ENCODE assay signal across 18 cellular contexts in the genomic region with DNA sequence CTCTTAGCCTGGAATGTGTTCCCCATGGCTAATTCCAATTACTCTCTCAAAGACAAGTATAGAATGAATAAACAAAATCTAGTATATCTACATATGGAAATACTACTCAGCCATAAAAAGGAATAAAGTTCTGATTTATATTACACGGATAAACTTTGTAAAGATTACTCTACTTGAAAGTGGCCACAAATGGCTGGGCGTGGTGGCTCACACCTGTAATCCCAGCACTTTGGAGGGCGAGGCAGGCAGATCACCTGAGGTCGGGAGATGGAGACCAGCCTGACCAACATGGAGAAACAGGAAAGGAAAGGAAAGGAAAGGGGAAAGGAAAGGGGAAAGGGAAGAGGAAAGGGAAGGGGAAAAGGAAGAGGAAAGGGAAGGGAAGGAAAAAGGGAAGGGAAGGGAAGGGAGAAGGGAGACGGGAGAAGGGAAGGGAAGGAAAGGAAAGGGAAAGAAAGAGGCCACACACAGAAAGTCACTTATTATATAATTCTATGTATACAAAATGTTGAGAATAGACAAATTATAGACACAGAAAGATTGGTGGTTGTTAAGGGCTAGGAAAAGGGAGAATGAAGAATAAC.
DNase-seq lines count a peak whose midpoint lies in the region; ATAC-seq, FAIRE-seq and TF ChIP-seq lines count a peak whose summit lies in the region.
"Had no signal": no experiment of that assay in that cellular context is flagged by ENCODE, and none has a peak within 500 bp of the region (broad histone marks: within the 10 kb centered on the region; RNA-seq: fewer than 3 reads in every experiment).

No MANE protein-coding gene starts in this region.

- no peaks in the 10 kb centered on the region for H3K27me3 Mint-ChIP-seq in CD4-positive, alpha-beta memory T cell
- H3K27me3 Mint-ChIP-seq in WTC11 (ENCODE audit: low read depth), result peaks cover 6% of the 10 kb centered on the region
- H3K27me3 Mint-ChIP-seq: B cell; CD8-positive, alpha-beta memory T cell had no signal

- peak overlapping the region in 4 of 7 donors; percentile 32 to 89 (median 65) for H3K27ac Mint-ChIP-seq in CD4-positive, alpha-beta memory T cell
- 0 out of 2 replicates have a peak overlapping the region, but pooled peaks have one; percentile 51 for H3K27ac Mint-ChIP-seq in WTC11
- H3K27ac Mint-ChIP-seq: B cell had no signal

- H3K9me3 ChIP-seq in CD4-positive, alpha-beta memory T cell (ENCODE audit: control insufficient read depth in 1 of 2, low read length in 2 of 2), result peaks cover 0 to 8% of the 10 kb centered on the region in 2 donors
- no peaks in the 10 kb centered on the region for H3K9me3 ChIP-seq in small intestine (ENCODE audit: control insufficient read depth, low read depth)
- H3K9me3 ChIP-seq in A673 (ENCODE audit: low read depth, low read length, poor library complexity, severe bottlenecking), result peaks cover 12% of the 10 kb centered on the region

- H3K4me3 Mint-ChIP-seq in CD4-positive, alpha-beta memory T cell, result no peak overlapping the region
- H3K4me3 Mint-ChIP-seq in WTC11, result no peak overlapping the region
- H3K4me3 Mint-ChIP-seq: B cell; CD8-positive, alpha-beta memory T cell had no signal

- no peaks in the 10 kb centered on the region for H3K27me3 ChIP-seq in CD4-positive, alpha-beta memory T cell (ENCODE audit: insufficient read depth, low read length)
- H3K27me3 ChIP-seq in small intestine (ENCODE audit: control insufficient read depth in 2 of 2, insufficient read depth in 2 of 2, low read length in 2 of 2), result no peaks in the 10 kb centered on the region
- H3K27me3 ChIP-seq in A673 (replicated peaks; ENCODE audit: insufficient read depth, low read depth, low read length, poor library complexity), result no peaks in the 10 kb centered on the region
- H3K27me3 ChIP-seq: BLaER1 treated with 17β-estradiol and CSF1 and Interleukin-3, amounts not matched to agents 10 nM and 100 nM had no signal

- TF ChIP-seq CTCF in WTC11 (IDR thresholded peaks at IDR 0.05) (no peak), A673 (conservative IDR thresholded peaks at IDR 0.05; ENCODE audit: low read depth, low read length) (no peak)

- peaks cover 5% of the 10 kb centered on the region for H3K36me3 ChIP-seq in CD4-positive, alpha-beta memory T cell (ENCODE audit: insufficient read depth, low read length)
- H3K36me3 ChIP-seq in small intestine (ENCODE audit: control insufficient read depth in 2 of 2, insufficient read depth in 2 of 2, low read length in 2 of 2) (peaks cover 5 to 8% of the 10 kb centered on the region in 2 donors), A673 (ENCODE audit: insufficient read depth, low read length, poor library complexity, severe bottlenecking) (peaks cover 27% of the 10 kb centered on the region)

- WGBS in small intestine, 3 donors, result 50 to 80% (median 64%) methylated on average over 5 of the region's 5 CpGs

- H3K4me3 ChIP-seq in CD4-positive, alpha-beta memory T cell (ENCODE audit: low read length in 2 of 2), result no peak overlapping the region
- H3K4me3 ChIP-seq in small intestine (ENCODE audit: low read depth in 1 of 2, low read length in 2 of 2) (no peak overlapping the region), A673 (ENCODE audit: low read depth, low read length, poor library complexity, severe bottlenecking) (no peak overlapping the region)
- H3K4me3 ChIP-seq: BLaER1 treated with 17β-estradiol and CSF1 and Interleukin-3, amounts not matched to agents 10 nM and 100 nM; GM23248 had no signal

- peaks cover 37 to 46% of the 10 kb centered on the region in 2 donors for H3K36me3 Mint-ChIP-seq in CD4-positive, alpha-beta memory T cell
- peaks cover 40% of the 10 kb centered on the region for H3K36me3 Mint-ChIP-seq in WTC11

- CTCF ChIA-PET in CD4-positive, alpha-beta memory T cell (lab: Charles Lee; ENCODE audit: partially characterized antibody), result no interaction called here
- CTCF ChIA-PET in WTC11 (lab: Charles Lee) (no interaction called here), A673 (lab: Charles Lee) (no interaction called here)

- BruUV-seq in A673 (replicated peaks; lab: Mats Ljungman, UMichigan), result no TSS peak

- H3K4me1 ChIP-seq in CD4-positive, alpha-beta memory T cell (ENCODE audit: insufficient read depth, low read length), result no peaks in the 10 kb centered on the region
- H3K4me1 ChIP-seq in small intestine (ENCODE audit: control insufficient read depth in 2 of 2, insufficient read depth in 1 of 2, low read depth in 1 of 2, low read length in 1 of 2), result no peaks in the 10 kb centered on the region
- H3K4me1 ChIP-seq in A673 (ENCODE audit: insufficient read depth, low read length, poor library complexity, severe bottlenecking), result peaks cover 7% of the 10 kb centered on the region
- H3K4me1 ChIP-seq: BLaER1 treated with 17β-estradiol and CSF1 and Interleukin-3, amounts not matched to agents 10 nM and 100 nM had no signal

- POLR2A ChIA-PET in CD4-positive, alpha-beta memory T cell (lab: Charles Lee; ENCODE audit: partially characterized antibody), result no interaction called here
- POLR2A ChIA-PET in WTC11 (lab: Charles Lee) (no interaction called here), A673 (lab: Charles Lee; ENCODE audit: low non-redundant PET) (no interaction called here)

- DNase-seq in CD4-positive, alpha-beta memory T cell, result no peak
- DNase-seq in WTC11 (ENCODE audit: low spot score) (no peak), left kidney (ENCODE audit: low read depth, low spot score) (peak; percentile 4), small intestine (peak; percentile 55), GOT3 (lab: John Stamatoyannopoulos, UW) (no peak), kidney glomerular epithelial cell (lab: John Stamatoyannopoulos, UW) (no peak), A673 (ENCODE audit: low spot score) (no peak)
- DNase-seq: 8988T; CD8-positive, alpha-beta memory T cell; COR-L47; GM23248; H7 had no signal

- FAIRE-seq in small intestine (lab: Jason Lieb, UNC), result no peak
- FAIRE-seq: D721Med, G401.6, GM12891 had no signal

- intact Hi-C loops in CD4-positive, alpha-beta memory T cell (cut with micrococcal nuclease), result no loop called here
- intact Hi-C loops in A673 (cut with micrococcal nuclease; ENCODE audit: unreplicated experiment), result no loop called here

- peaks cover 0 to 21% (median 7%) of the 10 kb centered on the region in 4 donors for H3K4me1 Mint-ChIP-seq in CD4-positive, alpha-beta memory T cell
- H3K4me1 Mint-ChIP-seq in WTC11, result peaks cover 3% of the 10 kb centered on the region

- ATAC-seq in WTC11, result no peak
- ATAC-seq: HCT116 had no signal

- H3K27ac ChIP-seq in CD4-positive, alpha-beta memory T cell (ENCODE audit: low read depth, low read length), result no peak overlapping the region
- H3K27ac ChIP-seq in small intestine (ENCODE audit: low read depth in 1 of 2, low read length in 1 of 2) (no peak overlapping the region), A673 (ENCODE audit: low read depth, low read length, poor library complexity, severe bottlenecking) (no peak overlapping the region)
- H3K27ac ChIP-seq: BLaER1 treated with 17β-estradiol and CSF1 and Interleukin-3, amounts not matched to agents 10 nM and 100 nM; GM23248 had no signal

- H3K9me3 Mint-ChIP-seq in CD4-positive, alpha-beta memory T cell, result peaks cover 2 to 24% (median 13%) of the 10 kb centered on the region in 8 donors
- H3K9me3 Mint-ChIP-seq in WTC11, result peaks cover 25% of the 10 kb centered on the region

TF ChIP-seq in WTC11, 78 proteins besides CTCF, POLR2A, EP300 and RAD21 (continues in another document):
- TF ChIP-seq NR1H2 (CRISPR knock-in tag; IDR thresholded peaks at IDR 0.05) (no peak), ZNF317 (CRISPR knock-in tag; IDR thresholded peaks at IDR 0.05; ENCODE audit: borderline replicate concordance, low read depth) (no peak), FOXJ3 (CRISPR knock-in tag; IDR thresholded peaks at IDR 0.05; ENCODE audit: borderline replicate concordance) (no peak), GTF2I (CRISPR knock-in tag; conservative IDR thresholded peaks at IDR 0.05) (no peak), ZNF396 (CRISPR knock-in tag; IDR thresholded peaks at IDR 0.05; ENCODE audit: borderline replicate concordance) (no peak), PRRX2 (CRISPR knock-in tag; IDR thresholded peaks at IDR 0.05) (no peak), GABPB1 (CRISPR knock-in tag; IDR thresholded peaks at IDR 0.05) (no peak)
- TF ChIP-seq, protein P1, sequence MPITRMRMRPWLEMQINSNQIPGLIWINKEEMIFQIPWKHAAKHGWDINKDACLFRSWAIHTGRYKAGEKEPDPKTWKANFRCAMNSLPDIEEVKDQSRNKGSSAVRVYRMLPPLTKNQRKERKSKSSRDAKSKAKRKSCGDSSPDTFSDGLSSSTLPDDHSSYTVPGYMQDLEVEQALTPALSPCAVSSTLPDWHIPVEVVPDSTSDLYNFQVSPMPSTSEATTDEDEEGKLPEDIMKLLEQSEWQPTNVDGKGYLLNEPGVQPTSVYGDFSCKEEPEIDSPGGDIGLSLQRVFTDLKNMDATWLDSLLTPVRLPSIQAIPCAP (CRISPR knock-in tag; IDR thresholded peaks at IDR 0.05), result no peak
- TF ChIP-seq, protein P2, sequence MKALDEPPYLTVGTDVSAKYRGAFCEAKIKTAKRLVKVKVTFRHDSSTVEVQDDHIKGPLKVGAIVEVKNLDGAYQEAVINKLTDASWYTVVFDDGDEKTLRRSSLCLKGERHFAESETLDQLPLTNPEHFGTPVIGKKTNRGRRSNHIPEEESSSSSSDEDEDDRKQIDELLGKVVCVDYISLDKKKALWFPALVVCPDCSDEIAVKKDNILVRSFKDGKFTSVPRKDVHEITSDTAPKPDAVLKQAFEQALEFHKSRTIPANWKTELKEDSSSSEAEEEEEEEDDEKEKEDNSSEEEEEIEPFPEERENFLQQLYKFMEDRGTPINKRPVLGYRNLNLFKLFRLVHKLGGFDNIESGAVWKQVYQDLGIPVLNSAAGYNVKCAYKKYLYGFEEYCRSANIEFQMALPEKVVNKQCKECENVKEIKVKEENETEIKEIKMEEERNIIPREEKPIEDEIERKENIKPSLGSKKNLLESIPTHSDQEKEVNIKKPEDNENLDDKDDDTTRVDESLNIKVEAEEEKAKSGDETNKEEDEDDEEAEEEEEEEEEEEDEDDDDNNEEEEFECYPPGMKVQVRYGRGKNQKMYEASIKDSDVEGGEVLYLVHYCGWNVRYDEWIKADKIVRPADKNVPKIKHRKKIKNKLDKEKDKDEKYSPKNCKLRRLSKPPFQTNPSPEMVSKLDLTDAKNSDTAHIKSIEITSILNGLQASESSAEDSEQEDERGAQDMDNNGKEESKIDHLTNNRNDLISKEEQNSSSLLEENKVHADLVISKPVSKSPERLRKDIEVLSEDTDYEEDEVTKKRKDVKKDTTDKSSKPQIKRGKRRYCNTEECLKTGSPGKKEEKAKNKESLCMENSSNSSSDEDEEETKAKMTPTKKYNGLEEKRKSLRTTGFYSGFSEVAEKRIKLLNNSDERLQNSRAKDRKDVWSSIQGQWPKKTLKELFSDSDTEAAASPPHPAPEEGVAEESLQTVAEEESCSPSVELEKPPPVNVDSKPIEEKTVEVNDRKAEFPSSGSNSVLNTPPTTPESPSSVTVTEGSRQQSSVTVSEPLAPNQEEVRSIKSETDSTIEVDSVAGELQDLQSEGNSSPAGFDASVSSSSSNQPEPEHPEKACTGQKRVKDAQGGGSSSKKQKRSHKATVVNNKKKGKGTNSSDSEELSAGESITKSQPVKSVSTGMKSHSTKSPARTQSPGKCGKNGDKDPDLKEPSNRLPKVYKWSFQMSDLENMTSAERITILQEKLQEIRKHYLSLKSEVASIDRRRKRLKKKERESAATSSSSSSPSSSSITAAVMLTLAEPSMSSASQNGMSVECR (CRISPR knock-in tag; IDR thresholded peaks at IDR 0.05; ENCODE audit: borderline replicate concordance), result no peak

Comparison
In these comparisons a context has a peak if more than half of its experiments do, and no peak if none do; other contexts are left out.
1. DNase-seq: peak in left kidney (single experiment) and small intestine (single experiment); none in CD4-positive, alpha-beta memory T cell (0 of 5), WTC11 (single experiment), GOT3 (single experiment), kidney glomerular epithelial cell (single experiment) and A673 (single experiment).